Comparison of ENCODE assay signal across 17 cellular contexts in the genomic region with DNA sequence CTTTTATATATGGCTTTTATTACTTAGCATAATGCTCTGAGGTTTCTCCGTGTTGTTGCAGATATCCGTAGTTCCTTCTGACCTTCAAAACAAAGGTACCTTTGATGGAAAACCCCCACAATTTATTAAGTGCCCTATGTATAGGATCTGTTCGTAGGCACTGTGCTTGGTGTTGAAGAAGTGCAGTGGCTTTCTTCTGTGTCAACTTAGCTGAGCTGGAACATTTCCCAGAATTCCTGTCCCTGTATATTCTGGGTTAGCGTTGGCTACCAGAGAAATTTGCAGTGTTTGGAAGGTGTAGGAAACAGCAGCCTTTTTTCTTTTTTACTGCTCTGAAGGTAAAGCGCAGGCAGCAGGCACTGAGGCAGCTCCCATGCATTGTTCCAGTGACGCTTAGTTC. TPM values are rescaled to one million over a fixed set of nuclear protein-coding genes. Genes with fewer than 3 reads are reported as not detected.
DNase-seq lines count a peak whose midpoint lies in the region; ATAC-seq and TF ChIP-seq lines count a peak whose summit lies in the region.
"Had no signal": no experiment of that assay in that cellular context is flagged by ENCODE, and none has a peak within 500 bp of the region (broad histone marks: within the 10 kb centered on the region; RNA-seq: fewer than 3 reads in every experiment).

No MANE protein-coding gene starts in this region.

- H3K4me1 ChIP-seq in mucosa of rectum (ENCODE audit: control insufficient read depth in 2 of 2, insufficient read depth in 2 of 2, low read length in 2 of 2), result peaks cover 17 to 33% of the 10 kb centered on the region in 2 donors

- peak overlapping the region; percentile 17 to 86 for H3K9ac ChIP-seq in mucosa of rectum (ENCODE audit: low read depth in 1 of 2, low read length in 2 of 2)

- CTCF ChIA-PET in WTC11 (lab: Charles Lee), result interaction anchor here (0.8 to 3.6 kb wide), 2 partner anchors 11 to 42 kb away, joined by 4 to 51 read pairs; no protein-coding TSS in a partner anchor

- H3K9me3 Mint-ChIP-seq in WTC11 (no peaks in the 10 kb centered on the region), type B pancreatic cell (no peaks in the 10 kb centered on the region)
- H3K9me3 Mint-ChIP-seq: naive B cell had no signal

- H3K36me3 Mint-ChIP-seq in WTC11, result peaks cover 9% of the 10 kb centered on the region
- no peaks in the 10 kb centered on the region for H3K36me3 Mint-ChIP-seq in type B pancreatic cell
- H3K36me3 Mint-ChIP-seq: naive B cell had no signal

- intact Hi-C loops in Right ventricle myocardium superior (cut with DNase I), result no loop called here
- intact Hi-C loops in left cardiac atrium (cut with DNase I), result no loop called here

- POLR2A ChIA-PET in WTC11 (lab: Charles Lee), result no interaction called here

- H3K27ac Mint-ChIP-seq in WTC11 (peak overlapping the region; percentile 98), type B pancreatic cell (peak overlapping the region; percentile 93)
- H3K27ac Mint-ChIP-seq: naive B cell had no signal

- peak overlapping the region; percentile 92 to 97 for H3K27ac ChIP-seq in mucosa of rectum (ENCODE audit: low read depth in 2 of 2, low read length in 2 of 2)

- H3K4me3 ChIP-seq in mucosa of rectum (ENCODE audit: low read length in 2 of 2), result peak overlapping the region in 1 of 2 donors; percentile 15
- H3K4me3 ChIP-seq: lung had no signal

- peaks cover 36% of the 10 kb centered on the region for H3K4me1 Mint-ChIP-seq in WTC11
- H3K4me1 Mint-ChIP-seq in type B pancreatic cell (ENCODE audit: unreplicated experiment), result peaks cover 31% of the 10 kb centered on the region

- H3K27me3 ChIP-seq in mucosa of rectum (ENCODE audit: control insufficient read depth in 2 of 2, insufficient read depth in 2 of 2, low read length in 2 of 2), result no peaks in the 10 kb centered on the region

- no peaks in the 10 kb centered on the region for H3K36me3 ChIP-seq in mucosa of rectum (ENCODE audit: control insufficient read depth in 2 of 2, insufficient read depth in 2 of 2, low read length in 2 of 2)

- no peaks in the 10 kb centered on the region for H3K27me3 Mint-ChIP-seq in WTC11 (ENCODE audit: low read depth)
- no peaks in the 10 kb centered on the region for H3K27me3 Mint-ChIP-seq in type B pancreatic cell

- no peak for TF ChIP-seq CTCF in WTC11 (IDR thresholded peaks at IDR 0.05)
- TF ChIP-seq CTCF in type B pancreatic cell (conservative IDR thresholded peaks at IDR 0.05), result no peak

- DNase-seq in Right ventricle myocardium superior (no peak), left cardiac atrium (no peak), WTC11 (ENCODE audit: low spot score) (no peak), type B pancreatic cell (ENCODE audit: extremely low spot score, unreplicated experiment) (no peak), amygdala (lab: John Stamatoyannopoulos, UW) (no peak), NCI-H2107 (lab: John Stamatoyannopoulos, UW) (no peak)
- DNase-seq: activated CD4-positive, alpha-beta T cell treated with anti-CD3 and anti-CD28 coated beads for 48 hours; activated effector memory CD4-positive, alpha-beta T cell treated with Interleukin-2 at 50 U/mL for 16 hours; DND-41; effector CD8-positive, alpha-beta T cell; KG1; naive B cell; NCI-H2081 treated with DMSO at 0.1 percent for 48 hours had no signal

- H3K4me3 Mint-ChIP-seq in WTC11 (peak overlapping the region; percentile 31), type B pancreatic cell (peak overlapping the region; percentile 58)
- H3K4me3 Mint-ChIP-seq: naive B cell had no signal

- ATAC-seq in Right ventricle myocardium superior (ENCODE audit: poor library complexity), result peak; percentile 55
- ATAC-seq in left cardiac atrium, result no peak
- no peak for ATAC-seq in WTC11
- no peak for ATAC-seq in HG03378 (IDR thresholded peaks at IDR 0.05; ENCODE audit: unreplicated experiment)

- H3K9me3 ChIP-seq in mucosa of rectum (ENCODE audit: control insufficient read depth in 2 of 2, low read length in 2 of 2), result no peaks in the 10 kb centered on the region

TF ChIP-seq in WTC11, 78 proteins besides CTCF, POLR2A, EP300 and RAD21 (continues in another document):
- no peak for TF ChIP-seq FOXJ3 (CRISPR knock-in tag; IDR thresholded peaks at IDR 0.05; ENCODE audit: borderline replicate concordance)
- TF ChIP-seq, protein P1, sequence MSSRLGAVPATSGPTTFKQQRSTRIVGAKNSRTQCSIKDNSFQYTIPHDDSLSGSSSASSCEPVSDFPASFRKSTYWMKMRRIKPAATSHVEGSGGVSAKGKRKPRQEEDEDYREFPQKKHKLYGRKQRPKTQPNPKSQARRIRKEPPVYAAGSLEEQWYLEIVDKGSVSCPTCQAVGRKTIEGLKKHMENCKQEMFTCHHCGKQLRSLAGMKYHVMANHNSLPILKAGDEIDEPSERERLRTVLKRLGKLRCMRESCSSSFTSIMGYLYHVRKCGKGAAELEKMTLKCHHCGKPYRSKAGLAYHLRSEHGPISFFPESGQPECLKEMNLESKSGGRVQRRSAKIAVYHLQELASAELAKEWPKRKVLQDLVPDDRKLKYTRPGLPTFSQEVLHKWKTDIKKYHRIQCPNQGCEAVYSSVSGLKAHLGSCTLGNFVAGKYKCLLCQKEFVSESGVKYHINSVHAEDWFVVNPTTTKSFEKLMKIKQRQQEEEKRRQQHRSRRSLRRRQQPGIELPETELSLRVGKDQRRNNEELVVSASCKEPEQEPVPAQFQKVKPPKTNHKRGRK (CRISPR knock-in tag; IDR thresholded peaks at IDR 0.05; ENCODE audit: borderline replicate concordance), result no peak
- no peak for TF ChIP-seq ZNF232 (CRISPR knock-in tag; IDR thresholded peaks at IDR 0.05)
- TF ChIP-seq MLX (CRISPR knock-in tag; IDR thresholded peaks at IDR 0.05), result no peak
- TF ChIP-seq GRHL2 (CRISPR knock-in tag; IDR thresholded peaks at IDR 0.05; ENCODE audit: insufficient replicate concordance, severe bottlenecking), result no peak
- TF ChIP-seq, protein P2, sequence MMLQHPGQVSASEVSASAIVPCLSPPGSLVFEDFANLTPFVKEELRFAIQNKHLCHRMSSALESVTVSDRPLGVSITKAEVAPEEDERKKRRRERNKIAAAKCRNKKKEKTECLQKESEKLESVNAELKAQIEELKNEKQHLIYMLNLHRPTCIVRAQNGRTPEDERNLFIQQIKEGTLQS (CRISPR knock-in tag; conservative IDR thresholded peaks at IDR 0.05), result no peak
- no peak for TF ChIP-seq SOX15 (CRISPR knock-in tag; IDR thresholded peaks at IDR 0.05)
- no peak for TF ChIP-seq SMAD3 (CRISPR knock-in tag; IDR thresholded peaks at IDR 0.05; ENCODE audit: borderline replicate concordance)
- no peak for TF ChIP-seq NFE2L1 (CRISPR knock-in tag; IDR thresholded peaks at IDR 0.05)
- no peak for TF ChIP-seq AR (CRISPR knock-in tag; IDR thresholded peaks at IDR 0.05)
- no peak for TF ChIP-seq CDX4 (CRISPR knock-in tag; IDR thresholded peaks at IDR 0.05; ENCODE audit: borderline replicate concordance)

RNA-seq across cellular contexts. Expression of gene EPCAM, which starts 22.4 kb away (rescaled TPM):
- total RNA-seq in Right ventricle myocardium superior, result not detected
- total RNA-seq in left cardiac atrium, result under 1 TPM; 0.12 to 0.89 TPM
- total RNA-seq in WTC11 (2021), result 214 to 229 TPM (median 227 TPM) in 3 replicates
- total RNA-seq in type B pancreatic cell (ENCODE audit: low replicate concordance), result 171 and 340 TPM in 2 replicates
- total RNA-seq: pulmonary artery endothelial cell had no signal

RNA-seq across cellular contexts. Expression of gene MSH2, which starts 56.3 kb away (rescaled TPM):
- total RNA-seq in Right ventricle myocardium superior (11.1 TPM), left cardiac atrium (10 to 100 TPM; 11.4 to 13.5 TPM), WTC11 (2021) (207 to 244 TPM (median 209 TPM) in 3 replicates), type B pancreatic cell (ENCODE audit: low replicate concordance) (32.5 and 53.3 TPM in 2 replicates)

Comparison
In these comparisons a context has a peak if more than half of its experiments do, and no peak if none do; other contexts are left out.
1. RNA of gene EPCAM, which starts 22.4 kb away (total RNA-seq): 214 to 229 TPM in WTC11 and 171 to 340 TPM in type B pancreatic cell; 0.12 to 0.89 TPM in left cardiac atrium and not detected in Right ventricle myocardium superior (single experiment); every median in the first group is over 10 times any median in the second.